8 cellular contexts compared by ENCODE assay signal in the genomic region with DNA sequence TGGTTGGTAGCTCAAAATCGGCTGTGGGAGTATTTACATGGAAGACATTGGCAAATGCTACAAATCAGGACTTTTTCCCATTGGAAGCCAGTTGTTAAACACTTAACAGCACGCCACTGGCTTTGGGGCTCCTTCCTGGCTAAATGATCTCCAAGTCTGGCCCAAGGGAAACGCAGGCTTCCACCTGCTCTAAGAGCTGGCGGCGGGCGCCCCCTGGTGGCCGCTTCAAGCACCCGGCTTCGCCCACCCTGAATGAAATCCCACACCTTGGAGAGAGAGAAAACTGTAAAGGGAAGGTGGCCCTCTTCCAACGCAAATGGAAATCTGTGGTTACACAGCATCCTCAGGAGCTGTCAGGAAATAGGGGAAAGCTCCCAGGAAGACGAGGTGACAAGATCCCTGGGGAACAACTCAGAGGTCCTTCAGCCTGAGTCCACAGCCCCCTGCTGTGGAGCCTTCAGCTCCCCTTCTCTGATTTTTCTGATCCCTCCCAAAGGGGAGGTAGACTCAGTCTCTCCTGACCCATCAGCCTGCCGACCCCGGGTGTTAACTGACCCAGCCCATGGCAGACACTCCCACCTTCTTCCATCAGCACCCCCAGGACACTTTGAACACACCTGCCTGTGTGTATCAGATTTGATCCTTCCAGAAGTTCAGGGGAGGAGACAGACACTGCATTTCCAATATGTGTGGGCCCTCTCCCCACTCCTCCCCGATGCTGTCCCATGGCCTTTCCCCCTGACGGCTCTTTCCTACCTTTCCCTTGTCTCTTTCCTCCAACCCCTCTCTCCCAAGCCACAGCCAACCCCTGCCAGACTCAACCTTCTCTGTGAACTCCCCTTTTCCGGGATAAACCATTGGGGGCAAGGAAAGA. TPM values are rescaled to one million over a fixed set of nuclear protein-coding genes. Genes with fewer than 3 reads are reported as not detected.
DNase-seq lines count a peak whose midpoint lies in the region; ATAC-seq, FAIRE-seq and TF ChIP-seq lines count a peak whose summit lies in the region.

No MANE protein-coding gene starts in this region.

- H3K9me3 ChIP-seq in cardiac muscle cell (ENCODE audit: low read depth) (no peaks in the 10 kb centered on the region), psoas muscle (peaks cover 5% of the 10 kb centered on the region)

- H3K4me3 ChIP-seq in cardiac muscle cell: no peak overlapping the region
- H3K4me3 ChIP-seq in psoas muscle: no peak overlapping the region

- FAIRE-seq in H54 (lab: Jason Lieb, UNC): no peak

- H3K27ac ChIP-seq in cardiac muscle cell (no peak overlapping the region), psoas muscle (no peak overlapping the region)

- ATAC-seq in psoas muscle (peak; percentile 85 to 97 (median 90)), HG03095 (IDR thresholded peaks at IDR 0.05; ENCODE audit: unreplicated experiment) (no peak)

- TF ChIP-seq CTCF in cardiac muscle cell (IDR thresholded peaks at IDR 0.05; ENCODE audit: low read depth, low read length): peak; percentile 96
- peak; percentile 99 for TF ChIP-seq CTCF in psoas muscle (IDR thresholded peaks at IDR 0.05)

- H3K36me3 ChIP-seq in cardiac muscle cell (no peaks in the 10 kb centered on the region), psoas muscle (ENCODE audit: insufficient read depth in 1 of 2, low read depth in 1 of 2) (no peaks in the 10 kb centered on the region)

- H3K4me1 ChIP-seq in cardiac muscle cell (ENCODE audit: low read depth) (no peaks in the 10 kb centered on the region), psoas muscle (peaks cover 4% of the 10 kb centered on the region)

- H3K27me3 ChIP-seq in cardiac muscle cell: no peaks in the 10 kb centered on the region
- H3K27me3 ChIP-seq in psoas muscle (ENCODE audit: insufficient read depth in 3 of 3, low read length in 2 of 3): peaks cover 0 to 2% (median 0%) of the 10 kb centered on the region in 3 donors

- WGBS in psoas muscle, 3 donors: 8 to 12% (median 9%) methylated on average over 16 of the region's 16 CpGs

- no peak for TF ChIP-seq POLR2A in H54 (IDR thresholded peaks at IDR 0.05; ENCODE audit: low read depth, low read length)

- peak; percentile 73 for DNase-seq in DMS153 (lab: John Stamatoyannopoulos, UW)
- peak; percentile 78 for DNase-seq in H54 (ENCODE audit: insufficient read length, low spot score)
- DNase-seq in NCI-H1417 (lab: John Stamatoyannopoulos, UW): peak; percentile 74 to 91 (median 89)
- peak; percentile 49 to 73 for DNase-seq in SW 1271 (lab: John Stamatoyannopoulos, UW)
- DNase-seq in activated naive CD8-positive, alpha-beta T cell treated with anti-CD3 and anti-CD28 coated beads, Interleukin-2, amount 50 U/mL, for 16 hours (ENCODE audit: low read depth, low spot score): peak; percentile 44
- peak; percentile 90 to 91 for DNase-seq in cardiac muscle cell (ENCODE audit: low read depth in 1 of 2, low spot score in 1 of 2)
- peak; percentile 83 to 88 for DNase-seq in psoas muscle

- intact Hi-C loops in psoas muscle (cut with DNase I): loop anchor here (1.0 to 2.0 kb wide), 2 partner anchors 54 kb away; no protein-coding TSS in a partner anchor

RNA-seq across cellular contexts. Expression of gene SELPLG, which starts 15.4 kb away (rescaled TPM):
- 1.4 and 2.9 TPM in 2 replicates for total RNA-seq in cardiac muscle cell
- 2.7 and 3.5 TPM in 2 replicates for polyA plus RNA-seq in cardiac muscle cell
- 1 to 10 TPM; 1.5 to 2.3 (median 1.8) TPM for total RNA-seq in psoas muscle
- 1 to 10 TPM in 2 of 3 donors, under 1 TPM in 1; 0.62 to 3.8 (median 1.2) TPM for polyA plus RNA-seq in psoas muscle

RNA-seq across cellular contexts. Expression of gene TMEM119, which starts 20.4 kb away (rescaled TPM):
- total RNA-seq in cardiac muscle cell (0.48 and 1.7 TPM in 2 replicates), psoas muscle (1 to 10 TPM in 2 of 4 donors, under 1 TPM in 2; 0.25 to 2.6 (median 0.68) TPM)
- polyA plus RNA-seq in cardiac muscle cell (0.21 and 1.5 TPM in 2 replicates), psoas muscle (under 1 TPM; 0.31 to 0.99 (median 0.34) TPM)

RNA-seq across cellular contexts. Expression of gene ISCU, which starts 55.9 kb away (rescaled TPM):
- total RNA-seq in cardiac muscle cell (90.0 and 97.5 TPM in 2 replicates), psoas muscle (100 to 1,000 TPM; 148 to 225 (median 212) TPM)
- polyA plus RNA-seq in cardiac muscle cell (136 and 158 TPM in 2 replicates), psoas muscle (100 to 1,000 TPM; 190 to 352 (median 220) TPM)

RNA-seq across cellular contexts. Expression of gene SART3, which starts 57.3 kb away (rescaled TPM):
- total RNA-seq in cardiac muscle cell (75.9 and 145 TPM in 2 replicates), psoas muscle (10 to 100 TPM; 22.3 to 32.7 (median 24.9) TPM)
- polyA plus RNA-seq in cardiac muscle cell (23.2 and 36.5 TPM in 2 replicates), psoas muscle (10 to 100 TPM; 13.4 to 35.3 (median 22.5) TPM)
